23 cellular contexts compared by ENCODE assay signal in the genomic region with DNA sequence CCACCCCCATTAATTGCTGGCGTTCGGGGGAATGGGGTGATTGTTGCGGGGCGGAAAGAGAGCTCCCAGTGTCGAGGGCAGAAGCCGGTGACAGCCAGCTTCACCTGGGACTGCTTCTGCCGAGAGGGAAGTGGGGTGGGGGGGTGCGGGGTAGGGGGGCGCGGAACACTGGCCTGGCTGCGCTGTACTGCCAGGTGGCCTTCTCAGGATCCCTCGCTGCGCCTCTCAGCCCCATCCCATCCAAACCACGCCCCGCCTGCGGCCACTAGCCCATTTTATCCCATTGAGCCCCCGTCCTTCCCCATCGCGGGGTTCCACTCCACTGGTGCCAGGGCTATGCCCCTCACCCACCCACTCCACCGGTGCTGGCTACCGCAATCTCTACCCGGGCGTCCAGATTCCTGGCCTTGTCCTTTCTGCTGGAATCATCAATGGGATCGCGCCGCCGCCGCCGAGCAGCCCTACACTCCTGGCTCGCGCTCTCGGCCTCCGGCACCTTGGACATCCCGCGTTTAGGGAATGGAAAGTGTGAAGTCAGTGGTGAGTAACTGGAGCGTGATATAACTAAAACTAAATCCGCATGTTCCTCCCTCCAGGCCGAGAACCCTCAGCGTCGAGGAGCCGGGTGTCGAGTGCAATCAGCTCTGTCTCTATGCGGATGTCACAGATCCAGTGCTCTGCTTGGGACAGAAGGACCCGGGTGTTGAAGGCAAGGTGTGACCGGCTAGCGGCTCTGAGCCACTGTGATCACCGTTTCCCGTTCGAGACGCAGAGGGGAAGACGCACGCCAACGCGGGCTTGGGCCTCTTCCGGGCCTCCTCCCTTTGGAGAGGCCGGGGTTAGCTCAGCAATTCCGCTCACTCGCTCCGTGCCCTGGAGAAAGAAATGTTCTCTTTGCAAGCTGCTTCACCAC. TPM values are rescaled to one million over a fixed set of nuclear protein-coding genes. Genes with fewer than 3 reads are reported as not detected.
DNase-seq lines count a peak whose midpoint lies in the region; ATAC-seq, FAIRE-seq and TF ChIP-seq lines count a peak whose summit lies in the region.
"Had no signal": no experiment of that assay in that cellular context is flagged by ENCODE, and none has a peak within 500 bp of the region (broad histone marks: within the 10 kb centered on the region; RNA-seq: fewer than 3 reads in every experiment).

No MANE protein-coding gene starts in this region.

- TF ChIP-seq CTCF in ascending aorta (IDR thresholded peaks at IDR 0.05), result no peak

- H3K9me3 ChIP-seq in iPS-20b (ENCODE audit: insufficient read depth, low read depth, low read length) (peaks cover 23% of the 10 kb centered on the region), ascending aorta (peaks cover 6 to 14% of the 10 kb centered on the region in 2 donors)
- H3K9me3 ChIP-seq: right lobe of liver had no signal

- no peak overlapping the region for H3K27ac Mint-ChIP-seq in activated naive CD4-positive, alpha-beta T cell treated with anti-CD3 and anti-CD28 coated beads for 36 hours
- H3K27ac Mint-ChIP-seq in stimulated activated naive B cell treated with anti-CD40 and anti-IgM and Interleukin-4, amounts not matched to agents 10 μg/mL and 1 μg/mL and 100 μg/mL, for 72 hours, result peak overlapping the region; percentile 84
- H3K27ac Mint-ChIP-seq: mesothelial cell of epicardium; natural killer cell treated with Interleukin-12 subunit alpha and Interleukin-12 subunit beta and Interleukin-15 and Interleukin-18, amount 100 ng/mL, for 72 hours; type B pancreatic cell had no signal

- H3K36me3 ChIP-seq in iPS-20b (ENCODE audit: insufficient read depth, low read depth, low read length) (no peaks in the 10 kb centered on the region), ascending aorta (no peaks in the 10 kb centered on the region)
- H3K36me3 ChIP-seq: right lobe of liver had no signal

- peaks cover 77% of the 10 kb centered on the region for H3K27me3 Mint-ChIP-seq in activated naive CD4-positive, alpha-beta T cell treated with anti-CD3 and anti-CD28 coated beads for 36 hours (ENCODE audit: low read depth)
- H3K27me3 Mint-ChIP-seq in stimulated activated naive B cell treated with anti-CD40 and anti-IgM and Interleukin-4, amounts not matched to agents 10 μg/mL and 1 μg/mL and 100 μg/mL, for 72 hours, result peaks cover 58% of the 10 kb centered on the region in 2 donors

- intact Hi-C loops in activated naive CD4-positive, alpha-beta T cell treated with anti-CD3 and anti-CD28 coated beads for 36 hours (cut with micrococcal nuclease), result no loop called here
- intact Hi-C loops in ascending aorta (cut with DNase I), result no loop called here

- no peak for FAIRE-seq in HTR-8/SVneo (lab: Jason Lieb, UNC)
- FAIRE-seq: G401.6, GM19239 had no signal

- peaks cover 13% of the 10 kb centered on the region for H3K9me3 Mint-ChIP-seq in activated naive CD4-positive, alpha-beta T cell treated with anti-CD3 and anti-CD28 coated beads for 36 hours
- H3K9me3 Mint-ChIP-seq in stimulated activated naive B cell treated with anti-CD40 and anti-IgM and Interleukin-4, amounts not matched to agents 10 μg/mL and 1 μg/mL and 100 μg/mL, for 72 hours, result peaks cover 0 to 6% of the 10 kb centered on the region in 2 donors
- H3K9me3 Mint-ChIP-seq: mesothelial cell of epicardium; natural killer cell treated with Interleukin-12 subunit alpha and Interleukin-12 subunit beta and Interleukin-15 and Interleukin-18, amount 100 ng/mL, for 72 hours; type B pancreatic cell had no signal

- H3K27me3 ChIP-seq in iPS-20b (ENCODE audit: insufficient read depth, low read length) (peaks cover 100% of the 10 kb centered on the region), ascending aorta (peaks cover 20% of the 10 kb centered on the region)

- peaks cover 24% of the 10 kb centered on the region for H3K4me1 Mint-ChIP-seq in activated naive CD4-positive, alpha-beta T cell treated with anti-CD3 and anti-CD28 coated beads for 36 hours (ENCODE audit: low read depth)
- H3K4me1 Mint-ChIP-seq in stimulated activated naive B cell treated with anti-CD40 and anti-IgM and Interleukin-4, amounts not matched to agents 10 μg/mL and 1 μg/mL and 100 μg/mL, for 72 hours, result peaks cover 14 to 15% of the 10 kb centered on the region in 2 donors
- H3K4me1 Mint-ChIP-seq: mesothelial cell of epicardium had no signal

- H3K36me3 Mint-ChIP-seq in activated naive CD4-positive, alpha-beta T cell treated with anti-CD3 and anti-CD28 coated beads for 36 hours (ENCODE audit: low read depth), result peaks cover 7% of the 10 kb centered on the region
- H3K36me3 Mint-ChIP-seq in stimulated activated naive B cell treated with anti-CD40 and anti-IgM and Interleukin-4, amounts not matched to agents 10 μg/mL and 1 μg/mL and 100 μg/mL, for 72 hours, result peaks cover 2 to 6% of the 10 kb centered on the region in 2 donors
- H3K36me3 Mint-ChIP-seq: CD4-positive, CD25-positive, alpha-beta regulatory T cell; mesothelial cell of epicardium; type B pancreatic cell had no signal

- peak overlapping the region; percentile 32 for H3K4me3 Mint-ChIP-seq in activated naive CD4-positive, alpha-beta T cell treated with anti-CD3 and anti-CD28 coated beads for 36 hours
- H3K4me3 Mint-ChIP-seq in stimulated activated naive B cell treated with anti-CD40 and anti-IgM and Interleukin-4, amounts not matched to agents 10 μg/mL and 1 μg/mL and 100 μg/mL, for 72 hours, result no peak overlapping the region
- H3K4me3 Mint-ChIP-seq: mesothelial cell of epicardium; natural killer cell treated with Interleukin-12 subunit alpha and Interleukin-12 subunit beta and Interleukin-15 and Interleukin-18, amount 100 ng/mL, for 72 hours; type B pancreatic cell had no signal

- H3K4me3 ChIP-seq in iPS-20b (ENCODE audit: low read length), result peak overlapping the region; percentile 20
- H3K4me3 ChIP-seq in ascending aorta, result no peak overlapping the region
- H3K4me3 ChIP-seq: body of pancreas, right lobe of liver had no signal

- ATAC-seq in stimulated activated naive B cell treated with anti-CD40 and anti-IgM and Interleukin-4, amounts not matched to agents 10 μg/mL and 1 μg/mL and 100 μg/mL, for 72 hours (replicated peaks), result no peak
- ATAC-seq in HG02970 (IDR thresholded peaks at IDR 0.05; ENCODE audit: low FRiP score, unreplicated experiment), result no peak
- ATAC-seq: body of pancreas; natural killer cell treated with Interleukin-12 subunit alpha and Interleukin-12 subunit beta and Interleukin-15 and Interleukin-18, amount 100 ng/mL, for 72 hours had no signal

- no peak for DNase-seq in activated naive CD4-positive, alpha-beta T cell treated with anti-CD3 and anti-CD28 coated beads for 36 hours
- DNase-seq in activated naive CD4-positive, alpha-beta T cell (lab: John Stamatoyannopoulos, UW), result no peak
- peak; percentile 6 for DNase-seq in HuH-7.5 (ENCODE audit: low spot score)
- no peak for DNase-seq in stimulated activated naive B cell treated with anti-CD40 and anti-IgM and Interleukin-4, amounts not matched to agents 10 μg/mL and 1 μg/mL and 100 μg/mL, for 72 hours
- DNase-seq in HTR-8/SVneo (ENCODE audit: insufficient read length, low spot score), result no peak
- DNase-seq in ascending aorta (ENCODE audit: low spot score in 2 of 2), result no peak
- DNase-seq: activated CD4-positive, CD25-positive, alpha-beta regulatory T cell treated with anti-CD3 and anti-CD28 coated beads, Interleukin-2, amount 50 U/mL, for 72 hours; activated naive CD8-positive, alpha-beta T cell treated with anti-CD3 and anti-CD28 coated beads for 36 hours; body of pancreas; CD4-positive, CD25-positive, alpha-beta regulatory T cell; NCI-H1092; NCI-H187 treated with DMSO at 0.1 percent for 48 hours; NCI-H2227 treated with DMSO at 0.1 percent for 48 hours; NCI-H774; right lobe of liver had no signal

- H3K4me1 ChIP-seq in iPS-20b (ENCODE audit: insufficient read depth, low read length), result peaks cover 29% of the 10 kb centered on the region
- H3K4me1 ChIP-seq in ascending aorta, result peaks cover 0 to 3% of the 10 kb centered on the region in 2 donors
- H3K4me1 ChIP-seq: parathyroid adenoma, right lobe of liver had no signal

- H3K9ac ChIP-seq in iPS-20b (ENCODE audit: low read depth, low read length), result no peak overlapping the region
- H3K9ac ChIP-seq: parathyroid adenoma had no signal

- H3K27ac ChIP-seq in iPS-20b (ENCODE audit: low read length), result no peak overlapping the region
- H3K27ac ChIP-seq in ascending aorta, result no peak overlapping the region
- H3K27ac ChIP-seq: body of pancreas, parathyroid adenoma, right lobe of liver had no signal

- CTCF ChIA-PET in activated naive CD4-positive, alpha-beta T cell treated with anti-CD3 and anti-CD28 coated beads for 36 hours (lab: Charles Lee), result interaction anchor here (1.3 kb wide), 1 partner anchor 18 kb away, joined by 4 read pairs; no protein-coding TSS in a partner anchor

RNA-seq across cellular contexts. Expression of gene NKX3-2, which starts 20.5 kb away (rescaled TPM):
- not detected for total RNA-seq in activated naive CD4-positive, alpha-beta T cell treated with anti-CD3 and anti-CD28 coated beads for 36 hours
- total RNA-seq in ascending aorta, result not detected
- total RNA-seq: activated naive CD8-positive, alpha-beta T cell treated with anti-CD3 and anti-CD28 coated beads for 36 hours; CD4-positive, CD25-positive, alpha-beta regulatory T cell; natural killer cell treated with Interleukin-12 subunit alpha and Interleukin-12 subunit beta and Interleukin-15 and Interleukin-18, amount 100 ng/mL, for 72 hours; right lobe of liver had no signal

RNA-seq across cellular contexts. Expression of gene RAB28, which starts 39.7 kb away (rescaled TPM):
- 10 to 100 TPM; 15.6 to 16.7 TPM for total RNA-seq in activated naive CD4-positive, alpha-beta T cell treated with anti-CD3 and anti-CD28 coated beads for 36 hours
- 3.2 TPM for total RNA-seq in ascending aorta
